ENCODE assay signal across 1 cellular context in the genomic region with DNA sequence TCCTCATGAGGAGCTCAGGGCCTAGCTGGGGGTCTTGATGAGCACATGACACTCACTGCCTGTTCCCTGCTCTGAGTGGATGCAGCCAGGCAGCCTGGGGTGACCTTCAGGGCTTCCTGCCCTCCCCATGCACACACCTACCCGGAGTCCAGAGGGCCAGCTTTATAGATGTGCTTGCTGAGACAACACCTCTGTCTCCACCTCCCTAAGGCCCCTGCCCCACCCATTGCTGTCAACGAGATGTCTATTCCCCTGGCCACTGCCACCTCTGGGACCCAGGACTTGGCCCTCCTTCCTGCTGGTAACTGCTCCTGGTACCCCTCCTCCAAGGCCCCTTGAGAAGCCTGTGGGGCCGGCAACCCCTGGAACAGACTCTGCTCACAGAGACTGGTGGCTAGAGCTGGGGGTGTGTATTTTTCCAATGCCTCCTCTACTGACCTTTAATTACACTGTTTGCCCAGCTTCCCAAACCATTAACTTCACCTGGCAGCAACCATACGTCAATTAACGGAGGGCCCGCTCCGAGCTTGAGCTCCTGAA.
TF ChIP-seq lines count a peak whose summit lies in the region.

No MANE protein-coding gene starts in this region.

TF ChIP-seq in HepG2, 621 proteins besides CTCF, POLR2A, EP300 and RAD21 (continued from another document and continues in another):
- TF ChIP-seq, protein P1, sequence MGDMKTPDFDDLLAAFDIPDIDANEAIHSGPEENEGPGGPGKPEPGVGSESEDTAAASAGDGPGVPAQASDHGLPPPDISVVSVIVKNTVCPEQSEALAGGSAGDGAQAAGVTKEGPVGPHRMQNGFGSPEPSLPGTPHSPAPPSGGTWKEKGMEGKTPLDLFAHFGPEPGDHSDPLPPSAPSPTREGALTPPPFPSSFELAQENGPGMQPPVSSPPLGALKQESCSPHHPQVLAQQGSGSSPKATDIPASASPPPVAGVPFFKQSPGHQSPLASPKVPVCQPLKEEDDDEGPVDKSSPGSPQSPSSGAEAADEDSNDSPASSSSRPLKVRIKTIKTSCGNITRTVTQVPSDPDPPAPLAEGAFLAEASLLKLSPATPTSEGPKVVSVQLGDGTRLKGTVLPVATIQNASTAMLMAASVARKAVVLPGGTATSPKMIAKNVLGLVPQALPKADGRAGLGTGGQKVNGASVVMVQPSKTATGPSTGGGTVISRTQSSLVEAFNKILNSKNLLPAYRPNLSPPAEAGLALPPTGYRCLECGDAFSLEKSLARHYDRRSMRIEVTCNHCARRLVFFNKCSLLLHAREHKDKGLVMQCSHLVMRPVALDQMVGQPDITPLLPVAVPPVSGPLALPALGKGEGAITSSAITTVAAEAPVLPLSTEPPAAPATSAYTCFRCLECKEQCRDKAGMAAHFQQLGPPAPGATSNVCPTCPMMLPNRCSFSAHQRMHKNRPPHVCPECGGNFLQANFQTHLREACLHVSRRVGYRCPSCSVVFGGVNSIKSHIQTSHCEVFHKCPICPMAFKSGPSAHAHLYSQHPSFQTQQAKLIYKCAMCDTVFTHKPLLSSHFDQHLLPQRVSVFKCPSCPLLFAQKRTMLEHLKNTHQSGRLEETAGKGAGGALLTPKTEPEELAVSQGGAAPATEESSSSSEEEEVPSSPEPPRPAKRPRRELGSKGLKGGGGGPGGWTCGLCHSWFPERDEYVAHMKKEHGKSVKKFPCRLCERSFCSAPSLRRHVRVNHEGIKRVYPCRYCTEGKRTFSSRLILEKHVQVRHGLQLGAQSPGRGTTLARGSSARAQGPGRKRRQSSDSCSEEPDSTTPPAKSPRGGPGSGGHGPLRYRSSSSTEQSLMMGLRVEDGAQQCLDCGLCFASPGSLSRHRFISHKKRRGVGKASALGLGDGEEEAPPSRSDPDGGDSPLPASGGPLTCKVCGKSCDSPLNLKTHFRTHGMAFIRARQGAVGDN (CRISPR knock-in tag; IDR thresholded peaks at IDR 0.05), result peak; percentile 87
- TF ChIP-seq, protein P2, sequence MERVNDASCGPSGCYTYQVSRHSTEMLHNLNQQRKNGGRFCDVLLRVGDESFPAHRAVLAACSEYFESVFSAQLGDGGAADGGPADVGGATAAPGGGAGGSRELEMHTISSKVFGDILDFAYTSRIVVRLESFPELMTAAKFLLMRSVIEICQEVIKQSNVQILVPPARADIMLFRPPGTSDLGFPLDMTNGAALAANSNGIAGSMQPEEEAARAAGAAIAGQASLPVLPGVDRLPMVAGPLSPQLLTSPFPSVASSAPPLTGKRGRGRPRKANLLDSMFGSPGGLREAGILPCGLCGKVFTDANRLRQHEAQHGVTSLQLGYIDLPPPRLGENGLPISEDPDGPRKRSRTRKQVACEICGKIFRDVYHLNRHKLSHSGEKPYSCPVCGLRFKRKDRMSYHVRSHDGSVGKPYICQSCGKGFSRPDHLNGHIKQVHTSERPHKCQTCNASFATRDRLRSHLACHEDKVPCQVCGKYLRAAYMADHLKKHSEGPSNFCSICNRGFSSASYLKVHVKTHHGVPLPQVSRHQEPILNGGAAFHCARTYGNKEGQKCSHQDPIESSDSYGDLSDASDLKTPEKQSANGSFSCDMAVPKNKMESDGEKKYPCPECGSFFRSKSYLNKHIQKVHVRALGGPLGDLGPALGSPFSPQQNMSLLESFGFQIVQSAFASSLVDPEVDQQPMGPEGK (CRISPR knock-in tag; IDR thresholded peaks at IDR 0.05), result 0 out of 2 replicates have a peak, but pooled peaks have one; percentile 44
- TF ChIP-seq SOX13 (IDR thresholded peaks at IDR 0.05), result no peak
- no peak for TF ChIP-seq SOX13 (CRISPR knock-in tag; conservative IDR thresholded peaks at IDR 0.05 in 1 of 2, IDR thresholded peaks at IDR 0.05 in 1 of 2)
- no peak for TF ChIP-seq GLI4 (CRISPR knock-in tag; IDR thresholded peaks at IDR 0.05; ENCODE audit: borderline replicate concordance)
- TF ChIP-seq SOX6 (IDR thresholded peaks at IDR 0.05), result no peak
- TF ChIP-seq SOX6 (CRISPR knock-in tag; IDR thresholded peaks at IDR 0.05), result 0 out of 2 replicates have a peak, but pooled peaks have one; percentile 36
- TF ChIP-seq ZNF496 (CRISPR knock-in tag; IDR thresholded peaks at IDR 0.05; ENCODE audit: insufficient replicate concordance), result no peak
- TF ChIP-seq, protein P3, sequence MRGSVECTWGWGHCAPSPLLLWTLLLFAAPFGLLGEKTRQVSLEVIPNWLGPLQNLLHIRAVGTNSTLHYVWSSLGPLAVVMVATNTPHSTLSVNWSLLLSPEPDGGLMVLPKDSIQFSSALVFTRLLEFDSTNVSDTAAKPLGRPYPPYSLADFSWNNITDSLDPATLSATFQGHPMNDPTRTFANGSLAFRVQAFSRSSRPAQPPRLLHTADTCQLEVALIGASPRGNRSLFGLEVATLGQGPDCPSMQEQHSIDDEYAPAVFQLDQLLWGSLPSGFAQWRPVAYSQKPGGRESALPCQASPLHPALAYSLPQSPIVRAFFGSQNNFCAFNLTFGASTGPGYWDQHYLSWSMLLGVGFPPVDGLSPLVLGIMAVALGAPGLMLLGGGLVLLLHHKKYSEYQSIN (CRISPR knock-in tag; IDR thresholded peaks at IDR 0.05; ENCODE audit: borderline replicate concordance), result no peak
- no peak for TF ChIP-seq BCL6 (CRISPR knock-in tag; IDR thresholded peaks at IDR 0.05)
- TF ChIP-seq, protein P4, sequence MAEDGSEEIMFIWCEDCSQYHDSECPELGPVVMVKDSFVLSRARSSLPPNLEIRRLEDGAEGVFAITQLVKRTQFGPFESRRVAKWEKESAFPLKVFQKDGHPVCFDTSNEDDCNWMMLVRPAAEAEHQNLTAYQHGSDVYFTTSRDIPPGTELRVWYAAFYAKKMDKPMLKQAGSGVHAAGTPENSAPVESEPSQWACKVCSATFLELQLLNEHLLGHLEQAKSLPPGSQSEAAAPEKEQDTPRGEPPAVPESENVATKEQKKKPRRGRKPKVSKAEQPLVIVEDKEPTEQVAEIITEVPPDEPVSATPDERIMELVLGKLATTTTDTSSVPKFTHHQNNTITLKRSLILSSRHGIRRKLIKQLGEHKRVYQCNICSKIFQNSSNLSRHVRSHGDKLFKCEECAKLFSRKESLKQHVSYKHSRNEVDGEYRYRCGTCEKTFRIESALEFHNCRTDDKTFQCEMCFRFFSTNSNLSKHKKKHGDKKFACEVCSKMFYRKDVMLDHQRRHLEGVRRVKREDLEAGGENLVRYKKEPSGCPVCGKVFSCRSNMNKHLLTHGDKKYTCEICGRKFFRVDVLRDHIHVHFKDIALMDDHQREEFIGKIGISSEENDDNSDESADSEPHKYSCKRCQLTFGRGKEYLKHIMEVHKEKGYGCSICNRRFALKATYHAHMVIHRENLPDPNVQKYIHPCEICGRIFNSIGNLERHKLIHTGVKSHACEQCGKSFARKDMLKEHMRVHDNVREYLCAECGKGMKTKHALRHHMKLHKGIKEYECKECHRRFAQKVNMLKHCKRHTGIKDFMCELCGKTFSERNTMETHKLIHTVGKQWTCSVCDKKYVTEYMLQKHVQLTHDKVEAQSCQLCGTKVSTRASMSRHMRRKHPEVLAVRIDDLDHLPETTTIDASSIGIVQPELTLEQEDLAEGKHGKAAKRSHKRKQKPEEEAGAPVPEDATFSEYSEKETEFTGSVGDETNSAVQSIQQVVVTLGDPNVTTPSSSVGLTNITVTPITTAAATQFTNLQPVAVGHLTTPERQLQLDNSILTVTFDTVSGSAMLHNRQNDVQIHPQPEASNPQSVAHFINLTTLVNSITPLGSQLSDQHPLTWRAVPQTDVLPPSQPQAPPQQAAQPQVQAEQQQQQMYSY (CRISPR knock-in tag; IDR thresholded peaks at IDR 0.05), result no peak
- no peak for TF ChIP-seq SATB2 (CRISPR knock-in tag; IDR thresholded peaks at IDR 0.05)
- TF ChIP-seq ZNF782 (CRISPR knock-in tag; IDR thresholded peaks at IDR 0.05; ENCODE audit: borderline replicate concordance), result no peak
- TF ChIP-seq MXI1 (IDR thresholded peaks at IDR 0.05; ENCODE audit: borderline replicate concordance, low read depth, low read length), result no peak
- TF ChIP-seq MED8 (CRISPR knock-in tag; IDR thresholded peaks at IDR 0.05; ENCODE audit: insufficient replicate concordance), result no peak
- peak; percentile 49; the same call in 1 of the 2 replicates for TF ChIP-seq ERF (CRISPR knock-in tag; IDR thresholded peaks at IDR 0.05)
- TF ChIP-seq ZNF616 (CRISPR knock-in tag; IDR thresholded peaks at IDR 0.05; ENCODE audit: low read depth), result no peak
- TF ChIP-seq ZNF383 (CRISPR knock-in tag; IDR thresholded peaks at IDR 0.05; ENCODE audit: borderline replicate concordance), result no peak
- no peak for TF ChIP-seq TBP (CRISPR knock-in tag; IDR thresholded peaks at IDR 0.05)
- TF ChIP-seq ZNF235 (CRISPR knock-in tag; IDR thresholded peaks at IDR 0.05; ENCODE audit: borderline replicate concordance), result no peak
- TF ChIP-seq ARNT (IDR thresholded peaks at IDR 0.05), result no peak
- no peak for TF ChIP-seq ZNF792 (CRISPR knock-in tag; IDR thresholded peaks at IDR 0.05)
- no peak for TF ChIP-seq YEATS2 (CRISPR knock-in tag; IDR thresholded peaks at IDR 0.05; ENCODE audit: borderline replicate concordance)
- TF ChIP-seq ZNF790 (CRISPR knock-in tag; IDR thresholded peaks at IDR 0.05; ENCODE audit: borderline replicate concordance), result no peak
- no peak for TF ChIP-seq ZSCAN9 (CRISPR knock-in tag; IDR thresholded peaks at IDR 0.05; ENCODE audit: borderline replicate concordance)
- TF ChIP-seq ZC3H4 (CRISPR knock-in tag; IDR thresholded peaks at IDR 0.05; ENCODE audit: borderline replicate concordance), result no peak
- TF ChIP-seq, protein P5, sequence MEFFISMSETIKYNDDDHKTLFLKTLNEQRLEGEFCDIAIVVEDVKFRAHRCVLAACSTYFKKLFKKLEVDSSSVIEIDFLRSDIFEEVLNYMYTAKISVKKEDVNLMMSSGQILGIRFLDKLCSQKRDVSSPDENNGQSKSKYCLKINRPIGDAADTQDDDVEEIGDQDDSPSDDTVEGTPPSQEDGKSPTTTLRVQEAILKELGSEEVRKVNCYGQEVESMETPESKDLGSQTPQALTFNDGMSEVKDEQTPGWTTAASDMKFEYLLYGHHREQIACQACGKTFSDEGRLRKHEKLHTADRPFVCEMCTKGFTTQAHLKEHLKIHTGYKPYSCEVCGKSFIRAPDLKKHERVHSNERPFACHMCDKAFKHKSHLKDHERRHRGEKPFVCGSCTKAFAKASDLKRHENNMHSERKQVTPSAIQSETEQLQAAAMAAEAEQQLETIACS (CRISPR knock-in tag; IDR thresholded peaks at IDR 0.05), result no peak
- no peak for TF ChIP-seq AGO1 (IDR thresholded peaks at IDR 0.05; ENCODE audit: low read depth, low read length, poor library complexity, severe bottlenecking)
- TF ChIP-seq SYNCRIP (IDR thresholded peaks at IDR 0.05; ENCODE audit: insufficient read depth, low read depth, low read length), result no peak
- no peak for TF ChIP-seq ZNF354B (CRISPR knock-in tag; IDR thresholded peaks at IDR 0.05)
- TF ChIP-seq ZGPAT (CRISPR knock-in tag; IDR thresholded peaks at IDR 0.05), result no peak
- peak; percentile 47; the same call in 1 of the 2 replicates for TF ChIP-seq HNF4A (CRISPR knock-in tag; IDR thresholded peaks at IDR 0.05)
- no peak for TF ChIP-seq ZBTB21 (CRISPR knock-in tag; IDR thresholded peaks at IDR 0.05)
- no peak for TF ChIP-seq BATF2 (CRISPR knock-in tag; IDR thresholded peaks at IDR 0.05)
- TF ChIP-seq, protein P6, sequence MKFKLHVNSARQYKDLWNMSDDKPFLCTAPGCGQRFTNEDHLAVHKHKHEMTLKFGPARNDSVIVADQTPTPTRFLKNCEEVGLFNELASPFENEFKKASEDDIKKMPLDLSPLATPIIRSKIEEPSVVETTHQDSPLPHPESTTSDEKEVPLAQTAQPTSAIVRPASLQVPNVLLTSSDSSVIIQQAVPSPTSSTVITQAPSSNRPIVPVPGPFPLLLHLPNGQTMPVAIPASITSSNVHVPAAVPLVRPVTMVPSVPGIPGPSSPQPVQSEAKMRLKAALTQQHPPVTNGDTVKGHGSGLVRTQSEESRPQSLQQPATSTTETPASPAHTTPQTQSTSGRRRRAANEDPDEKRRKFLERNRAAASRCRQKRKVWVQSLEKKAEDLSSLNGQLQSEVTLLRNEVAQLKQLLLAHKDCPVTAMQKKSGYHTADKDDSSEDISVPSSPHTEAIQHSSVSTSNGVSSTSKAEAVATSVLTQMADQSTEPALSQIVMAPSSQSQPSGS (CRISPR knock-in tag; IDR thresholded peaks at IDR 0.05), result no peak
- TF ChIP-seq HIC2 (CRISPR knock-in tag; IDR thresholded peaks at IDR 0.05; ENCODE audit: low read depth), result 0 out of 2 replicates have a peak, but pooled peaks have one; percentile 30
- TF ChIP-seq, protein P7, sequence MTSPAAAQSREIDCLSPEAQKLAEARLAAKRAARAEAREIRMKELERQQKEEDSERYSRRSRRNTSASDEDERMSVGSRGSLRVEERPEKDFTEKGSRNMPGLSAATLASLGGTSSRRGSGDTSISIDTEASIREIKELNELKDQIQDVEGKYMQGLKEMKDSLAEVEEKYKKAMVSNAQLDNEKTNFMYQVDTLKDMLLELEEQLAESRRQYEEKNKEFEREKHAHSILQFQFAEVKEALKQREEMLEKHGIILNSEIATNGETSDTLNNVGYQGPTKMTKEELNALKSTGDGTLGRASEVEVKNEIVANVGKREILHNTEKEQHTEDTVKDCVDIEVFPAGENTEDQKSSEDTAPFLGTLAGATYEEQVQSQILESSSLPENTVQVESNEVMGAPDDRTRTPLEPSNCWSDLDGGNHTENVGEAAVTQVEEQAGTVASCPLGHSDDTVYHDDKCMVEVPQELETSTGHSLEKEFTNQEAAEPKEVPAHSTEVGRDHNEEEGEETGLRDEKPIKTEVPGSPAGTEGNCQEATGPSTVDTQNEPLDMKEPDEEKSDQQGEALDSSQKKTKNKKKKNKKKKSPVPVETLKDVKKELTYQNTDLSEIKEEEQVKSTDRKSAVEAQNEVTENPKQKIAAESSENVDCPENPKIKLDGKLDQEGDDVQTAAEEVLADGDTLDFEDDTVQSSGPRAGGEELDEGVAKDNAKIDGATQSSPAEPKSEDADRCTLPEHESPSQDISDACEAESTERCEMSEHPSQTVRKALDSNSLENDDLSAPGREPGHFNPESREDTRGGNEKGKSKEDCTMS (CRISPR knock-in tag; conservative IDR thresholded peaks at IDR 0.05), result no peak
